15 cellular contexts compared by ENCODE assay signal in genomic region chr10:12615296-12616220, GRCh38.
"Had no signal": no experiment of that assay in that cellular context is flagged by ENCODE, and none has a peak within 500 bp of the region (broad histone marks: within the 10 kb centered on the region; RNA-seq: fewer than 3 reads in every experiment).

No MANE protein-coding gene starts in this region.

- ATAC-seq: heart left ventricle; left lobe of liver; naive thymus-derived CD8-positive, alpha-beta T cell had no signal

- FAIRE-seq: frontal cortex had no signal

- H3K4me2 ChIP-seq: smooth muscle cell had no signal

- H3K36me3 ChIP-seq: colonic mucosa, heart left ventricle, ovary, upper lobe of left lung had no signal

- H3K4me1 ChIP-seq: colonic mucosa had no signal

- DNase-seq: colonic mucosa; erythroblast; heart left ventricle; hypothalamus; islet precursor cell; mammary epithelial cell; naive thymus-derived CD8-positive, alpha-beta T cell; ovary; right cardiac atrium; stimulated activated CD4-positive, alpha-beta T cell treated with anti-CD3 and anti-CD28 coated beads, Interleukin-2, amount 100 ng/mL, for 48 hours; stimulated activated naive CD4-positive, alpha-beta T cell treated with Interleukin-2 at 50 U/mL for 16 hours; upper lobe of left lung had no signal

- H3K27me3 ChIP-seq: colonic mucosa, heart left ventricle, ovary, upper lobe of left lung had no signal

- H3K9me3 ChIP-seq: colonic mucosa, heart left ventricle, ovary, upper lobe of left lung had no signal

- H3K27ac ChIP-seq: colonic mucosa, heart left ventricle, ovary, upper lobe of left lung had no signal

- H3K4me3 ChIP-seq: colonic mucosa, heart left ventricle, ovary, smooth muscle cell, upper lobe of left lung had no signal
